8 cellular contexts compared by ENCODE assay signal in the genomic region with DNA sequence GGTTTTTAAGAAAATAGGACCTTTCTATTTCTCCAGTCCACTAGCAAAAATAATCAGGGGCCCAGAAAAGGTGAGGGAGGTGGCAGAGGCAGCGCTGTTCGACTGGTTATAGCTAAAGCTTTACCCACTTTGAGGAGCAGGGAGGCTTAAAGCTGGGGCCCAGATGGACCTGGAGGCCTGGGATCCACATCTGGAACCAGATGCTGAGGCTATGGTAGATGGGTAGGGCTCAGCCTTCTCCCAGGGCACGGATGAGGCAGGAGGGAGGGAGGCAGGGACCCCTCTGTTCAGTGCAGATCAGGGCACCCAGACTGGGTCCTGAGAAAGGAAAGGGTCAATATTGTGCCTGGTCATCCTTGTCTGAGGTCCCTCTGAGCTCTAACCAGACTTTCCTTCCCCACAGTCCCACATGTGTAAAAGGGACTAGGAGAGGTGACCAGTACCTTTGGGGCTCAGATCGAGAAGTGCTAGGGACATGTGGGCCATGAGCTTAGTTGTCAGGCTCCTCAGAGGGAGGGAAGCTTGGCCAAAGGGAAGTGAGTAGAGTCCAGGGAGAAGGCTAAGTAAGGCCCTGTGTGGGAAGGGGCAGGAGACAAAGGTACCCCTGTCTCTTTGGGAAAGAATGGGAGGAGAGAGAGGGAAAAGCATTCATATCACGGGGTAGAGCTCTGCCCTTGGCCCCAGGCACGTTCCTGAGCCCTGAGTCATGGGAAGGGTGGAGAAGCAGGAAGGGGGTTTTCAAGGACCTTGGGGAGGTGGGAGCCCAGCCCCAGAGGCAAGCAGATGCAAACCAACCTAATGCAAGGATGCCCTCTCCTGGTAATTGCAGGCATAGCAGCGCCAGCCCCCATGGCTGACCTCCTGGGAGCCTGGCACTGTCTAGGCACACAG. TPM values are rescaled to one million over a fixed set of nuclear protein-coding genes. Genes with fewer than 3 reads are reported as not detected.
DNase-seq lines count a peak whose midpoint lies in the region; ATAC-seq, FAIRE-seq and TF ChIP-seq lines count a peak whose summit lies in the region.

No MANE protein-coding gene starts in this region.

- H3K27me3 Mint-ChIP-seq in neural crest cell (ENCODE audit: low read depth), result no peaks in the 10 kb centered on the region

- H3K27ac ChIP-seq in stomach smooth muscle (ENCODE audit: low read length), result peak overlapping the region; percentile 100

- no peak for ATAC-seq in HG03469 (IDR thresholded peaks at IDR 0.05; ENCODE audit: unreplicated experiment)

- H3K4me1 Mint-ChIP-seq in neural crest cell, result peaks cover 43% of the 10 kb centered on the region

- peaks cover 27 to 31% of the 10 kb centered on the region in 2 donors for H3K36me3 ChIP-seq in stomach smooth muscle (ENCODE audit: control insufficient read depth in 2 of 2, insufficient read depth in 2 of 2, low read length in 2 of 2)

- no peak for FAIRE-seq in D721Med (lab: Jason Lieb, UNC)
- FAIRE-seq in RCC 7860 (lab: Jason Lieb, UNC), result peak; percentile 73

- peak overlapping the region; percentile 80 to 91 for H3K9ac ChIP-seq in stomach smooth muscle (ENCODE audit: low read length in 2 of 2)

- H3K9me3 Mint-ChIP-seq in neural crest cell, result no peaks in the 10 kb centered on the region

- no peaks in the 10 kb centered on the region for H3K9me3 ChIP-seq in stomach smooth muscle (ENCODE audit: control insufficient read depth in 2 of 2, low read length in 2 of 2)

- TF ChIP-seq CTCF in D721Med (IDR thresholded peaks at IDR 0.05; ENCODE audit: insufficient read depth, missing control alignments) (peak; percentile 100), fibroblast of the aortic adventitia (IDR thresholded peaks at IDR 0.05; ENCODE audit: insufficient read depth, low read length) (peak; percentile 99), neural crest cell (conservative IDR thresholded peaks at IDR 0.05) (peak; percentile 99)

- peak overlapping the region; percentile 66 for H3K4me3 Mint-ChIP-seq in neural crest cell

- no peak overlapping the region for H3K4me3 ChIP-seq in Jurkat, Clone E6-1 (ENCODE audit: low read length)
- H3K4me3 ChIP-seq in fibroblast of the aortic adventitia (ENCODE audit: low read depth, low read length) (peak overlapping the region; percentile 61), stomach smooth muscle (ENCODE audit: low read length in 2 of 2) (peak overlapping the region; percentile 31 to 72)

- no peaks in the 10 kb centered on the region for H3K27me3 ChIP-seq in stomach smooth muscle (ENCODE audit: control insufficient read depth in 1 of 2, insufficient read depth in 2 of 2, low read length in 2 of 2)

- DNase-seq in D721Med (ENCODE audit: insufficient read length, low spot score) (no peak), RCC 7860 (ENCODE audit: low spot score) (peak; percentile 91), fibroblast of the aortic adventitia (ENCODE audit: low read depth) (peak; percentile 98), neural crest cell (ENCODE audit: low read depth, low spot score) (peak; percentile 91)
- DNase-seq in Jurkat, Clone E6-1 (ENCODE audit: low read depth, low spot score), result peak; percentile 35
- peak; percentile 59 for DNase-seq in activated T-helper 9 cell treated with anti-CD3 and anti-CD28 coated beads, Interleukin-2, amount 50 U/mL, for 16 hours (ENCODE audit: low read depth)

- H3K27ac Mint-ChIP-seq in neural crest cell (ENCODE audit: unreplicated experiment), result peak overlapping the region; percentile 99

- H3K4me1 ChIP-seq in stomach smooth muscle (ENCODE audit: control insufficient read depth, insufficient read depth, low read length), result peaks cover 64% of the 10 kb centered on the region

- H3K36me3 Mint-ChIP-seq in neural crest cell (ENCODE audit: low read depth), result peaks cover 3% of the 10 kb centered on the region

RNA-seq across cellular contexts. Expression of gene LMNA, which starts 15.4 kb away (rescaled TPM):
- polyA plus RNA-seq in Jurkat, Clone E6-1 (2012; ENCODE audit: insufficient read depth, insufficient read length), result 7.4 TPM
- 502 and 1,039 TPM in 2 replicates for total RNA-seq in fibroblast of the aortic adventitia (ENCODE audit: low replicate concordance)
- 51.0 and 51.7 TPM in 2 replicates for total RNA-seq in neural crest cell

RNA-seq across cellular contexts. Expression of gene SEMA4A, which starts 23.5 kb away (rescaled TPM):
- 1.3 TPM for polyA plus RNA-seq in Jurkat, Clone E6-1 (2012; ENCODE audit: insufficient read depth, insufficient read length)
- total RNA-seq in fibroblast of the aortic adventitia (ENCODE audit: low replicate concordance), result 1.4 and 3.2 TPM in 2 replicates
- 1.3 and 2.1 TPM in 2 replicates for total RNA-seq in neural crest cell

RNA-seq across cellular contexts. Expression of gene MEX3A, which starts 47.7 kb away (rescaled TPM):
- polyA plus RNA-seq in Jurkat, Clone E6-1 (2012; ENCODE audit: insufficient read depth, insufficient read length), result 23.6 TPM
- total RNA-seq in fibroblast of the aortic adventitia (ENCODE audit: low replicate concordance) (0.90 TPM in 2 replicates), neural crest cell (114 and 120 TPM in 2 replicates)

Comparison
In these comparisons a context has a peak if more than half of its experiments do, and no peak if none do; other contexts are left out.
1. RNA of gene MEX3A, which starts 47.7 kb away (total RNA-seq): 114 to 120 TPM in neural crest cell; 0.90 TPM in fibroblast of the aortic adventitia; every median in the first group is over 10 times any median in the second.
2. Peak in every context shown above with its lines, with median percentiles within 50 percentile points of each other: CTCF ChIP-seq.